6 cellular contexts compared by ENCODE assay signal in the genomic region with DNA sequence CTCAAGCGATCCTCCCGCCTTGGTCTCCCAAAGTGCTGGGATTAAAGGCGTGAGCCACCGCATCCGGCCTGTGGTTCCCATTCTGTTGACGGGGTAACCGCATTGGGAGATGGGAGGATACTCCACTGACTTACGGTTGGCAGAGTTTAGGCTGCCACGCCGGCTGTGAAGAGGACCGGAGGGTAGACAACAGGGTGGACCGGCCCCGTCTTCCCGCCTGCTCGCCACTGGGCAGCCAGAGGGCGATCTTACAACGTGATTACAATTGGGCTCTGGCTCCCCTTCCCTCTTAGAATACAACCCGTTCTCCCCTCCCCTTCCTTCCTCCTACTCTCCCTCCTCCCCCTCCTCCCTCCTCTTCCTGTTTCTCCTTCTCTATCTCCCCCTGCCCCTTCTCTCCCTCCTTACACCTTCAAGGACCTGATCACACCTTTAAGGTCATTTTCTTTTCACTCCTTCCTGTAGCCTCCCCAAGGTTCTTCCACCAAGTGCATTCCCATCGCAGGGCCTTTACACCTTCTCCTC. TPM values are rescaled to one million over a fixed set of nuclear protein-coding genes. Genes with fewer than 3 reads are reported as not detected.
DNase-seq lines count a peak whose midpoint lies in the region; TF ChIP-seq lines count a peak whose summit lies in the region.

No MANE protein-coding gene starts in this region.

- H3K27ac Mint-ChIP-seq in progenitor cell of endocrine pancreas: no peak overlapping the region

- peaks cover 1% of the 10 kb centered on the region for H3K36me3 Mint-ChIP-seq in progenitor cell of endocrine pancreas (ENCODE audit: insufficient read depth)

- TF ChIP-seq CTCF in GM20000 (IDR thresholded peaks at IDR 0.05; ENCODE audit: extremely low read depth, missing control alignments) (peak; percentile 65), colonic mucosa (IDR thresholded peaks at IDR 0.05) (peak; percentile 62), progenitor cell of endocrine pancreas (IDR thresholded peaks at IDR 0.05; ENCODE audit: unreplicated experiment) (peak; percentile 55)

- no peak overlapping the region for H3K27ac ChIP-seq in colonic mucosa

- DNase-seq in GM20000 (ENCODE audit: low spot score): peak; percentile 81
- peak; percentile 63 for DNase-seq in SKM-1 treated with dmso at 0.1 percent for 144 hours (lab: John Stamatoyannopoulos, UW; ENCODE audit: unreplicated experiment)
- DNase-seq in colonic mucosa: peak; percentile 78
- DNase-seq in progenitor cell of endocrine pancreas (ENCODE audit: low spot score, unreplicated experiment): no peak
- DNase-seq in NCI-H1930 (lab: John Stamatoyannopoulos, UW): no peak
- no peak for DNase-seq in kidney glomerular epithelial cell (lab: John Stamatoyannopoulos, UW)

- H3K4me1 ChIP-seq in colonic mucosa: peaks cover 6% of the 10 kb centered on the region

- peaks cover 12% of the 10 kb centered on the region for H3K27me3 ChIP-seq in colonic mucosa

- peaks cover 6% of the 10 kb centered on the region for H3K27me3 Mint-ChIP-seq in progenitor cell of endocrine pancreas

- no peaks in the 10 kb centered on the region for H3K36me3 ChIP-seq in colonic mucosa

- H3K9ac ChIP-seq in colonic mucosa (ENCODE audit: low read depth in 2 of 2, low read length in 2 of 2): no peak overlapping the region

- H3K4me3 ChIP-seq in colonic mucosa: no peak overlapping the region

- H3K4me3 Mint-ChIP-seq in progenitor cell of endocrine pancreas (ENCODE audit: low read depth): no peak overlapping the region

- H3K9me3 ChIP-seq in colonic mucosa: no peaks in the 10 kb centered on the region

- no peaks in the 10 kb centered on the region for H3K9me3 Mint-ChIP-seq in progenitor cell of endocrine pancreas (ENCODE audit: low read depth)

- intact Hi-C loops in colonic mucosa (cut with DNase I): loop anchor here (5.0 kb wide), 1 partner anchor 72 kb away; no protein-coding TSS in a partner anchor

- peaks cover 7% of the 10 kb centered on the region for H3K4me1 Mint-ChIP-seq in progenitor cell of endocrine pancreas (ENCODE audit: low read depth)

RNA-seq across cellular contexts. Expression of a gene that starts 1.0 kb away (rescaled TPM):
- not detected for total RNA-seq in colonic mucosa
- not detected in 2 replicates for total RNA-seq in progenitor cell of endocrine pancreas

RNA-seq across cellular contexts. Expression of a gene that starts 10.5 kb away (rescaled TPM):
- total RNA-seq in colonic mucosa (10 to 100 TPM; 12.8 to 15.6 TPM), progenitor cell of endocrine pancreas (0.60 and 0.67 TPM in 2 replicates)

RNA-seq across cellular contexts. Expression of a gene that starts 17.8 kb away (rescaled TPM):
- total RNA-seq in colonic mucosa (10 to 100 TPM; 20.8 to 47.1 TPM), progenitor cell of endocrine pancreas (0.12 and 0.42 TPM in 2 replicates)

RNA-seq across cellular contexts. Expression of a gene that starts 24.9 kb away (rescaled TPM):
- total RNA-seq in colonic mucosa: 10 to 100 TPM; 53.1 to 70.1 TPM
- 50.7 and 56.6 TPM in 2 replicates for total RNA-seq in progenitor cell of endocrine pancreas

RNA-seq across cellular contexts. Expression of a gene that starts 53.5 kb away (rescaled TPM):
- total RNA-seq in colonic mucosa: not detected
- 3.6 and 4.5 TPM in 2 replicates for total RNA-seq in progenitor cell of endocrine pancreas

Comparison
In these comparisons a context has a peak if more than half of its experiments do, and no peak if none do; other contexts are left out.
1. DNase-seq: peak in GM20000 (single experiment), SKM-1 treated with dmso at 0.1 percent for 144 hours (single experiment) and colonic mucosa (single experiment); none in progenitor cell of endocrine pancreas (single experiment), NCI-H1930 (0 of 2) and kidney glomerular epithelial cell (single experiment).
2. RNA of a gene that starts 17.8 kb away (total RNA-seq): 20.8 to 47.1 TPM in colonic mucosa; 0.12 to 0.42 TPM in progenitor cell of endocrine pancreas; every median in the first group is over 10 times any median in the second.
3. Peak in every context shown above with its lines, with median percentiles within 50 percentile points of each other: CTCF ChIP-seq.